24 cellular contexts compared by ENCODE assay signal in the genomic region with DNA sequence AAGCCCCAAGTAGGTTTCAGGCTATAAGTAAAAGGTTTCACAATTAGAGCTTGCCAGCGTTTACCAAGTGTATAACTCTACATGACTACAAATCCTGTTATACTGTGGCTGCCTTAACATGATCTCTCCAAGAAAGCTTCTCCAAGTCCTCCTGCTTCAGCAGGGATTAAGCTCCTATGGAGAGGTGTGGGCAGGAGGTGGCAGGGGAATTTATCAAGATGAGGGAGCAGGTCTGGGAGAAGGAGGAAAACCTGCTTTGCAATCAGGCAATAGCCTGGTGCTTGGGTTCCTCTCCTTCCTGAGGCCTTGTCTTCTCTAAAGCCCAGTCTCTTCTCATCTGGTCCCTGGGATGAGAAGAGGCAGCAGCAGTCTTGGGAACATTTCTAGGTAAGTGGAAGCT.
"Had no signal": no experiment of that assay in that cellular context is flagged by ENCODE, and none has a peak within 500 bp of the region (broad histone marks: within the 10 kb centered on the region; RNA-seq: fewer than 3 reads in every experiment).

No MANE protein-coding gene starts in this region.

- H3K27me3 ChIP-seq: colonic mucosa, esophagus squamous epithelium, gastrocnemius medialis had no signal

- H3K9me3 ChIP-seq: colonic mucosa, esophagus squamous epithelium, gastrocnemius medialis, heart right ventricle, left lung, lower lobe of right lung had no signal

- H3K4me1 ChIP-seq: colonic mucosa, left lung had no signal

- ATAC-seq: effector memory CD8-positive, alpha-beta T cell; esophagus mucosa; gastrocnemius medialis; heart right ventricle; left cardiac atrium; left lung; left ventricle myocardium superior; naive thymus-derived CD4-positive, alpha-beta T cell had no signal

- H3K27ac Mint-ChIP-seq: dendritic cell treated with granulocyte-macrophage colony-stimulating factor and Interleukin-4, amounts not matched to agents 40 ng/mL and 50 ng/mL, for 4 days; effector memory CD8-positive, alpha-beta T cell; endodermal cell; naive thymus-derived CD4-positive, alpha-beta T cell had no signal

- H3K4me3 Mint-ChIP-seq: dendritic cell treated with granulocyte-macrophage colony-stimulating factor and Interleukin-4, amounts not matched to agents 40 ng/mL and 50 ng/mL, for 4 days; effector memory CD8-positive, alpha-beta T cell; endodermal cell; naive thymus-derived CD4-positive, alpha-beta T cell had no signal

- H3K36me3 ChIP-seq: colonic mucosa, esophagus squamous epithelium, gastrocnemius medialis, heart right ventricle, left lung, lower lobe of right lung had no signal

- H3K36me3 Mint-ChIP-seq: naive thymus-derived CD4-positive, alpha-beta T cell had no signal

- H3K9me3 Mint-ChIP-seq: dendritic cell treated with granulocyte-macrophage colony-stimulating factor and Interleukin-4, amounts not matched to agents 40 ng/mL and 50 ng/mL, for 4 days; effector memory CD8-positive, alpha-beta T cell; endodermal cell had no signal

- DNase-seq: colonic mucosa; cortex of kidney; effector CD8-positive, alpha-beta T cell; effector memory CD8-positive, alpha-beta T cell; endodermal cell; erythroblast; esophagus squamous epithelium; foreskin fibroblast; foreskin melanocyte; gastrocnemius medialis; glutamatergic neuron; head of caudate nucleus; heart right ventricle; hippocampal formation; left cardiac atrium; left ventricle myocardium superior; lower lobe of right lung; mesenchymal stem cell; midbrain; naive thymus-derived CD4-positive, alpha-beta T cell had no signal

- H3K4me3 ChIP-seq: colonic mucosa, esophagus squamous epithelium, gastrocnemius medialis, heart right ventricle, left lung, lower lobe of right lung had no signal

- H3K27ac ChIP-seq: colonic mucosa, epithelial cell of prostate, esophagus squamous epithelium, gastrocnemius medialis, heart right ventricle, left lung, lower lobe of right lung had no signal
